In genomic region chr17:72726936-72727335, GRCh38 we compare ENCODE assay signal across 8 cellular contexts.
DNase-seq lines count a peak whose midpoint lies in the region; ATAC-seq and TF ChIP-seq lines count a peak whose summit lies in the region.

No MANE protein-coding gene starts in this region.

- H3K27ac Mint-ChIP-seq in naive thymus-derived CD4-positive, alpha-beta T cell: peak overlapping the region; percentile 76 to 97 (median 93)

- no peak overlapping the region for H2AK9ac ChIP-seq in IMR-90 (replicated peaks; ENCODE audit: low read depth, low read length, poor library complexity)

- H2BK15ac ChIP-seq in IMR-90 (ENCODE audit: low read depth, low read length): no peak overlapping the region

- no peak overlapping the region for H3K4ac ChIP-seq in IMR-90 (ENCODE audit: low read depth, low read length)

- dilution Hi-C loops in IMR-90 (cut with HindIII; ENCODE audit: low sequenced_read_pairs, unreplicated experiment): no loop called here

- H4K20me1 ChIP-seq in IMR-90 (ENCODE audit: insufficient read depth, low read length): no peaks in the 10 kb centered on the region

- H3K4me1 ChIP-seq in IMR-90 (ENCODE audit: control insufficient read depth, insufficient read depth, low read length): peaks cover 8% of the 10 kb centered on the region
- H3K4me1 ChIP-seq in naive thymus-derived CD4-positive, alpha-beta T cell (ENCODE audit: control insufficient read depth in 2 of 2, insufficient read depth in 2 of 2, low read length in 2 of 2): peaks cover 7 to 25% of the 10 kb centered on the region in 2 donors
- no peaks in the 10 kb centered on the region for H3K4me1 ChIP-seq in right cardiac atrium (ENCODE audit: control insufficient read depth, insufficient read depth, low read length)

- H3K14ac ChIP-seq in IMR-90 (replicated peaks; ENCODE audit: low read depth, low read length): no peak overlapping the region

- H3K4me3 Mint-ChIP-seq in naive thymus-derived CD4-positive, alpha-beta T cell: peak overlapping the region; percentile 72 to 88 (median 84)

- H3K36me3 ChIP-seq in IMR-90 (ENCODE audit: control insufficient read depth, insufficient read depth, low read length): no peaks in the 10 kb centered on the region
- H3K36me3 ChIP-seq in naive thymus-derived CD4-positive, alpha-beta T cell (ENCODE audit: control insufficient read depth in 2 of 3, insufficient read depth in 3 of 3, low read length in 3 of 3): no peaks in the 10 kb centered on the region

- intact Hi-C loops in IMR-90 (cut with micrococcal nuclease) (loop anchor here (1.0 to 10.0 kb wide), 8 partner anchors 132 to 1448 kb away; partner anchors contain the start of gene SLC39A11), right cardiac atrium (cut with DNase I) (loop anchor here (5.0 to 10.0 kb wide), 6 partner anchors 162 to 465 kb away; partner anchors contain the start of genes COG1 (in 1 of the 4) and SSTR2 (in 1 of the 4))
- intact Hi-C loops in naive thymus-derived CD4-positive, alpha-beta T cell (cut with micrococcal nuclease): loop anchor here (1.0 to 5.0 kb wide), 24 partner anchors 8 to 1475 kb away; partner anchors contain the start of genes SLC39A11 (in 2 of the 2), CDC42EP4 (in 1 of the 2) and RPL38 (in 1 of the 2)

- TF ChIP-seq POLR2A in IMR-90 (IDR thresholded peaks at IDR 0.05; ENCODE audit: low read depth, low read length): no peak

- no peaks in the 10 kb centered on the region for H3K9me1 ChIP-seq in IMR-90 (ENCODE audit: insufficient read depth, low read length)

- H2BK5ac ChIP-seq in IMR-90 (ENCODE audit: low read depth, low read length, poor library complexity, severe bottlenecking): no peak overlapping the region

- H3K9me3 ChIP-seq in IMR-90 (ENCODE audit: control insufficient read depth, insufficient read depth, low read length): no peaks in the 10 kb centered on the region
- no peaks in the 10 kb centered on the region for H3K9me3 ChIP-seq in naive thymus-derived CD4-positive, alpha-beta T cell (ENCODE audit: control insufficient read depth in 2 of 3, low read length in 3 of 3)
- H3K9me3 ChIP-seq in right cardiac atrium (ENCODE audit: control insufficient read depth, low read length): no peaks in the 10 kb centered on the region

- no peak for TF ChIP-seq RAD21 in IMR-90 (IDR thresholded peaks at IDR 0.05; ENCODE audit: low read length)

- H3K27me3 ChIP-seq in IMR-90 (ENCODE audit: control insufficient read depth, insufficient read depth, low read length): no peaks in the 10 kb centered on the region
- no peaks in the 10 kb centered on the region for H3K27me3 ChIP-seq in naive thymus-derived CD4-positive, alpha-beta T cell (ENCODE audit: control insufficient read depth in 2 of 2, insufficient read depth in 2 of 2, low read length in 2 of 2)
- H3K27me3 ChIP-seq in right cardiac atrium (ENCODE audit: control insufficient read depth, insufficient read depth): no peaks in the 10 kb centered on the region

- H3K27ac ChIP-seq in IMR-90 (ENCODE audit: insufficient read depth, low read length) (no peak overlapping the region), right cardiac atrium (ENCODE audit: low read length) (no peak overlapping the region), RWPE1 (no peak overlapping the region)
- peak overlapping the region; percentile 62 for H3K27ac ChIP-seq in naive thymus-derived CD4-positive, alpha-beta T cell (ENCODE audit: low read depth, low read length)

- in situ Hi-C loops in IMR-90 (cut with MboI; ENCODE audit: low sequenced_read_pairs): loop anchor here (5.0 to 10.0 kb wide), 4 partner anchors 428 to 645 kb away; no protein-coding TSS in a partner anchor

- peak overlapping the region; percentile 25; the same call in 1 of the 2 replicates for H3K4me3 ChIP-seq in GM12864 (ENCODE audit: low read depth, low read length)
- no peak overlapping the region for H3K4me3 ChIP-seq in IMR-90 (ENCODE audit: insufficient read depth, low read depth, low read length)
- peak overlapping the region; percentile 21 for H3K4me3 ChIP-seq in naive thymus-derived CD4-positive, alpha-beta T cell (ENCODE audit: low read length)
- H3K4me3 ChIP-seq in right cardiac atrium (ENCODE audit: low read length): no peak overlapping the region

- H3K18ac ChIP-seq in IMR-90 (ENCODE audit: low read depth, low read length): no peak overlapping the region

- no peaks in the 10 kb centered on the region for H3K27me3 Mint-ChIP-seq in naive thymus-derived CD4-positive, alpha-beta T cell

- DNase-seq in GM12864 (ENCODE audit: low read depth) (peak; percentile 61), IMR-90 (peak; percentile 77), right cardiac atrium (no peak), NCI-H1436 (lab: John Stamatoyannopoulos, UW) (no peak), RWPE1 (ENCODE audit: low spot score) (no peak)
- peak; percentile 32 to 45 for DNase-seq in activated CD4-positive, alpha-beta T cell treated with anti-CD3 and anti-CD28 coated beads, Interleukin-2, amount 50 U/mL, for 48 hours
- DNase-seq in naive thymus-derived CD4-positive, alpha-beta T cell: peak in 8 of 9 donors; percentile 13 to 62 (median 48)

- peak; percentile 94 for ATAC-seq in GM21447 (IDR thresholded peaks at IDR 0.05; ENCODE audit: unreplicated experiment)
- peak; percentile 27; the same call in 1 of the 2 replicates for ATAC-seq in IMR-90 (ENCODE audit: low read depth)
- peak; percentile 84 for ATAC-seq in naive thymus-derived CD4-positive, alpha-beta T cell
- ATAC-seq in right cardiac atrium: no peak

- H3K9ac ChIP-seq in IMR-90 (ENCODE audit: low read depth, low read length): no peak overlapping the region

- peak overlapping the region; percentile 9; the same call in 1 of the 2 replicates for H2BK20ac ChIP-seq in IMR-90 (ENCODE audit: low read depth, low read length)

- no peak overlapping the region for H3K23ac ChIP-seq in IMR-90 (ENCODE audit: low read depth, low read length)

- H3K56ac ChIP-seq in IMR-90 (ENCODE audit: extremely low read depth, insufficient read depth, low read length): no peak overlapping the region

- POLR2A ChIA-PET in IMR-90 (lab: Charles Lee; ENCODE audit: unreplicated experiment) (interaction anchor here (0.5 kb wide), 1 partner anchor 11 kb away, joined by 7 read pairs; no protein-coding TSS in a partner anchor), RWPE1 (lab: Yijun Ruan, JAX; ENCODE audit: low non-redundant PET) (no interaction called here)
- POLR2A ChIA-PET in naive thymus-derived CD4-positive, alpha-beta T cell (lab: Charles Lee): interaction anchor here (0.5 to 2.1 kb wide), 6 partner anchors 8 to 990 kb away, joined by 3 to 7 read pairs (median 4); partner anchors contain the start of genes COG1 and SLC39A11

- H3K9me3 Mint-ChIP-seq in naive thymus-derived CD4-positive, alpha-beta T cell: no peaks in the 10 kb centered on the region

- no peak for TF ChIP-seq CTCF in GM12864 (IDR thresholded peaks at IDR 0.05; ENCODE audit: low read depth, low read length, missing control alignments)
- 0 out of 2 replicates have a peak, but pooled peaks have one; percentile 15 for TF ChIP-seq CTCF in IMR-90 (conservative IDR thresholded peaks at IDR 0.05; ENCODE audit: low read depth, low read length)
- no peak for TF ChIP-seq CTCF in RWPE1 (conservative IDR thresholded peaks at IDR 0.05; ENCODE audit: low read depth)

- H2BK120ac ChIP-seq in IMR-90 (ENCODE audit: low read depth, low read length): peak overlapping the region; percentile 53; the same call in 1 of the 2 replicates

- no TSS peak for BruUV-seq in IMR-90 (replicated peaks; lab: Mats Ljungman, UMichigan)

- no peak overlapping the region for H4K5ac ChIP-seq in IMR-90 (ENCODE audit: low read depth, low read length)

- CTCF ChIA-PET in IMR-90 (lab: Yijun Ruan, JAX): interaction anchor here (0.7 to 3.0 kb wide), 11 partner anchors 13 to 521 kb away, joined by 3 to 15 read pairs (median 7); no protein-coding TSS in a partner anchor
- CTCF ChIA-PET in naive thymus-derived CD4-positive, alpha-beta T cell (lab: Charles Lee): interaction anchor here (0.5 to 4.9 kb wide), 38 partner anchors 8 to 1475 kb away, joined by 3 to 78 read pairs (median 4); partner anchors contain the start of gene COG1
- CTCF ChIA-PET in RWPE1 (lab: Yijun Ruan, JAX): interaction anchor here (0.6 to 5.2 kb wide), 15 partner anchors 8 to 643 kb away, joined by 3 to 74 read pairs (median 5); no protein-coding TSS in a partner anchor

- no peaks in the 10 kb centered on the region for H3K79me1 ChIP-seq in IMR-90 (ENCODE audit: low read depth in 1 of 2, low read length in 2 of 2)

- H4K91ac ChIP-seq in IMR-90 (ENCODE audit: insufficient read depth, low read depth, low read length): no peak overlapping the region

- peaks cover 26 to 52% (median 28%) of the 10 kb centered on the region in 7 donors for H3K4me1 Mint-ChIP-seq in naive thymus-derived CD4-positive, alpha-beta T cell

- peaks cover 0 to 5% (median 0%) of the 10 kb centered on the region in 5 donors for H3K36me3 Mint-ChIP-seq in naive thymus-derived CD4-positive, alpha-beta T cell

- H3K4me2 ChIP-seq in IMR-90 (ENCODE audit: low read depth, low read length): peak overlapping the region; percentile 18; the same call in 1 of the 2 replicates

- H4K8ac ChIP-seq in IMR-90 (ENCODE audit: low read depth in 2 of 2, low read length in 2 of 2): peak overlapping the region in 1 of 2 experiments; percentile 28; a peak in 1 of 4 replicates

- H2AFZ ChIP-seq in IMR-90 (replicated peaks; ENCODE audit: low read length, poor library complexity): peak overlapping the region; percentile 69

- H2AK5ac ChIP-seq in IMR-90 (ENCODE audit: low read depth, low read length): peak overlapping the region; percentile 41

- 41% methylated on average over 2 of the region's 9 CpGs; no CpG with 5 or more reads in 1 of the 2 experiments for WGBS in IMR-90 (ENCODE audit: extremely low coverage in 2 of 2, insufficient read length in 1 of 2), 2 experiments
- WGBS in right cardiac atrium: 66% methylated on average over 9 of the region's 9 CpGs

TF ChIP-seq in IMR-90, 13 proteins besides CTCF, POLR2A, EP300 and RAD21:
- TF ChIP-seq MAZ (IDR thresholded peaks at IDR 0.05; ENCODE audit: borderline replicate concordance, low read depth, low read length) (no peak), CHD1 (IDR thresholded peaks at IDR 0.05; ENCODE audit: low read depth, low read length) (no peak), BHLHE40 (IDR thresholded peaks at IDR 0.05; ENCODE audit: low read depth, low read length) (0 out of 2 replicates have a peak, but pooled peaks have one; percentile 9)

Comparison
In these comparisons a context has a peak if more than half of its experiments do, and no peak if none do; other contexts are left out.
1. DNase-seq: peak in GM12864 (single experiment), IMR-90 (single experiment), activated CD4-positive, alpha-beta T cell treated with anti-CD3 and anti-CD28 coated beads, Interleukin-2, amount 50 U/mL, for 48 hours (2 of 2) and naive thymus-derived CD4-positive, alpha-beta T cell (8 of 9); none in right cardiac atrium (0 of 3), NCI-H1436 (single experiment) and RWPE1 (single experiment).
2. H3K4me3 ChIP-seq: peak in GM12864 (single experiment) and naive thymus-derived CD4-positive, alpha-beta T cell (single experiment); none in IMR-90 (single experiment) and right cardiac atrium (single experiment).
3. ATAC-seq: peak in GM21447 (single experiment), IMR-90 (single experiment) and naive thymus-derived CD4-positive, alpha-beta T cell (single experiment); none in right cardiac atrium (0 of 2).